ENCODE assay signal across 9 cellular contexts in the genomic region with DNA sequence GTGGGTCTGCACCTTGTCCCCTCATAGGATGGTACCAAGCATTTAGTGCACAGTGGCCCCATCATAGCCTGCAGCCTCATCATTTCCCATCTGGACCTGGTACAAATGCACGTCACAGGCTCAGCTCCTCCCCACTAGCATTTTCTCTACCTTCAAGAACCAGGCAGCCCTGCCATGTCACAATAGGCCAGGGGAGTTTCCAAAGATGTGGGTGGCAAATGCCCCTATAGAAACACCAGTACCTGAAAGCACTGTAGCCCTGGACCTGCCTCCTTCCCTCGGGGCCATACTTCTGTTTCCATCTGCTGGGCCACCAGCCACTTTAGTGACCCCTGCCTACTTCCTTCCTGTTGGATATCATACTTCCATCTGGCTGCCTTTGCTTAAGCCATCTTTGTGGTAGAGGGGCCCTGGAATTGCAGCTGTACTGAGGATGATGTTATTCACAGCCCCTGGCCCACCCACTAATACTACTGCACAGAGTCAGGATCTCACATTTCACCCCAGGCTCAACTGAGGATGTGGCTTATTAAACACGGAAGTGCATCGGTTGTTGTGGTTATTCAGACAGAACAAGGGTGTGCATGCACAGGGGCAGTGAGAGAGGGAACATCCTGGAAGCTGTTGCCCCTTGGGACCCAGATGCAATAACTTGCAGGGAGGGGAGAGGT. TPM values are rescaled to one million over a fixed set of nuclear protein-coding genes. Genes with fewer than 3 reads are reported as not detected.
DNase-seq lines count a peak whose midpoint lies in the region; ATAC-seq and TF ChIP-seq lines count a peak whose summit lies in the region.
"Had no signal": no experiment of that assay in that cellular context is flagged by ENCODE, and none has a peak within 500 bp of the region (broad histone marks: within the 10 kb centered on the region; RNA-seq: fewer than 3 reads in every experiment).

No MANE protein-coding gene starts in this region.

- DNase-seq in Karpas-422: peak; percentile 81
- peak; percentile 88 for DNase-seq in activated CD4-positive, alpha-beta T cell treated with anti-CD3 and anti-CD28 coated beads, Interleukin-2, amount 10 ng/mL, durations not matched to agents 24 days and 14 days
- no peak for DNase-seq in esophagus muscularis mucosa (ENCODE audit: extremely low spot score)
- peak; percentile 30 for DNase-seq in stimulated activated CD8-positive, alpha-beta memory T cell treated with anti-CD3 and anti-CD28 coated beads, Interleukin-15, amount 100 ng/mL, for 1 hour (ENCODE audit: low read depth)
- no peak for DNase-seq in NCI-H128 (lab: John Stamatoyannopoulos, UW; ENCODE audit: unreplicated experiment)
- DNase-seq: IMR-90 had no signal

- TF ChIP-seq EP300 in esophagus muscularis mucosa (IDR thresholded peaks at IDR 0.05): no peak

- no peak overlapping the region for H2AFZ ChIP-seq in Karpas-422 (ENCODE audit: low read length)

- H3K27ac Mint-ChIP-seq in activated CD4-positive, alpha-beta T cell treated with anti-CD3 and anti-CD28 coated beads, Interleukin-2, amount 10 ng/mL, durations not matched to agents 24 days and 14 days: peak overlapping the region; percentile 96

- no peaks in the 10 kb centered on the region; the same call in 1 of the 2 replicates for H4K20me1 ChIP-seq in Karpas-422 (ENCODE audit: insufficient read depth, low read depth, low read length)

- peaks cover 49% of the 10 kb centered on the region for H3K4me1 Mint-ChIP-seq in activated CD4-positive, alpha-beta T cell treated with anti-CD3 and anti-CD28 coated beads, Interleukin-2, amount 10 ng/mL, durations not matched to agents 24 days and 14 days

- H3K27ac ChIP-seq in Karpas-422 (ENCODE audit: low read length) (peak overlapping the region; percentile 77), esophagus muscularis mucosa (replicated peaks in 1 of 4) (peak overlapping the region; percentile 21 to 100 (median 70))

- H3K9ac ChIP-seq in Karpas-422 (ENCODE audit: low read length): peak overlapping the region; percentile 39

- no peak for ATAC-seq in GM21447 (IDR thresholded peaks at IDR 0.05; ENCODE audit: unreplicated experiment)
- no peak for ATAC-seq in GM21717 (IDR thresholded peaks at IDR 0.05; ENCODE audit: unreplicated experiment)
- no peak for ATAC-seq in HG02571 (IDR thresholded peaks at IDR 0.05; ENCODE audit: unreplicated experiment)

- H3K4me3 ChIP-seq in Karpas-422 (ENCODE audit: low read length) (peak overlapping the region; percentile 15; the same call in 1 of the 2 replicates), esophagus muscularis mucosa (no peak overlapping the region)

- peaks cover 49% of the 10 kb centered on the region for H3K36me3 Mint-ChIP-seq in activated CD4-positive, alpha-beta T cell treated with anti-CD3 and anti-CD28 coated beads, Interleukin-2, amount 10 ng/mL, durations not matched to agents 24 days and 14 days (ENCODE audit: low read depth)

- H3K27me3 Mint-ChIP-seq in activated CD4-positive, alpha-beta T cell treated with anti-CD3 and anti-CD28 coated beads, Interleukin-2, amount 10 ng/mL, durations not matched to agents 24 days and 14 days: peaks cover 2% of the 10 kb centered on the region

- H3K4me1 ChIP-seq in Karpas-422 (ENCODE audit: low read length) (peaks cover 28% of the 10 kb centered on the region), esophagus muscularis mucosa (peaks cover 36 to 45% (median 39%) of the 10 kb centered on the region in 4 donors)

- no peaks in the 10 kb centered on the region for H3K9me3 Mint-ChIP-seq in activated CD4-positive, alpha-beta T cell treated with anti-CD3 and anti-CD28 coated beads, Interleukin-2, amount 10 ng/mL, durations not matched to agents 24 days and 14 days

- no peaks in the 10 kb centered on the region for H3K36me3 ChIP-seq in Karpas-422 (ENCODE audit: insufficient read depth, low read length)
- peaks cover 2 to 61% (median 51%) of the 10 kb centered on the region in 4 donors for H3K36me3 ChIP-seq in esophagus muscularis mucosa

- peak overlapping the region; percentile 39 for H3K4me2 ChIP-seq in Karpas-422 (ENCODE audit: low read depth, low read length, poor library complexity, severe bottlenecking)

- H3K79me2 ChIP-seq in Karpas-422 (ENCODE audit: low read length): peaks cover 23% of the 10 kb centered on the region

- TF ChIP-seq POLR2A in esophagus muscularis mucosa (IDR thresholded peaks at IDR 0.05; ENCODE audit: low read depth): no peak

- WGBS in esophagus muscularis mucosa: 53% methylated on average over 4 of the region's 4 CpGs

- H3K4me3 Mint-ChIP-seq in activated CD4-positive, alpha-beta T cell treated with anti-CD3 and anti-CD28 coated beads, Interleukin-2, amount 10 ng/mL, durations not matched to agents 24 days and 14 days: peak overlapping the region; percentile 76

- H3K27me3 ChIP-seq in Karpas-422 (ENCODE audit: low read length) (no peaks in the 10 kb centered on the region), esophagus muscularis mucosa (no peaks in the 10 kb centered on the region)

- no peaks in the 10 kb centered on the region for H3K9me2 ChIP-seq in Karpas-422 (replicated peaks; ENCODE audit: insufficient read depth, low read length)

- TF ChIP-seq CTCF in esophagus muscularis mucosa (IDR thresholded peaks at IDR 0.05): no peak

- intact Hi-C loops in activated CD4-positive, alpha-beta T cell treated with anti-CD3 and anti-CD28 coated beads, Interleukin-2, amount 10 ng/mL, durations not matched to agents 24 days and 14 days (cut with micrococcal nuclease): loop anchor here (1.0 kb wide), 2 partner anchors 13 to 33 kb away; partner anchors contain the start of gene NICN1
- intact Hi-C loops in esophagus muscularis mucosa (cut with DNase I): no loop called here

- H3K9me3 ChIP-seq in Karpas-422 (ENCODE audit: low read length) (no peaks in the 10 kb centered on the region), esophagus muscularis mucosa (no peaks in the 10 kb centered on the region)

RNA-seq across cellular contexts. Expression of gene TCTA, which starts 3.8 kb away (rescaled TPM):
- total RNA-seq in Karpas-422 (2014; rRNA removed; shearing (Covaris generic); ENCODE audit: low replicate concordance): 17.2 and 26.9 TPM in 2 replicates
- total RNA-seq in activated CD4-positive, alpha-beta T cell treated with anti-CD3 and anti-CD28 coated beads, Interleukin-2, amount 10 ng/mL, durations not matched to agents 24 days and 14 days: 18.7 and 21.2 TPM in 2 replicates
- 10 to 100 TPM; 22.0 to 29.8 (median 26.2) TPM for total RNA-seq in esophagus muscularis mucosa

RNA-seq across cellular contexts. Expression of gene RHOA, which starts 4.3 kb away (rescaled TPM):
- 227 and 281 TPM in 2 replicates for total RNA-seq in Karpas-422 (2014; rRNA removed; shearing (Covaris generic); ENCODE audit: low replicate concordance)
- total RNA-seq in activated CD4-positive, alpha-beta T cell treated with anti-CD3 and anti-CD28 coated beads, Interleukin-2, amount 10 ng/mL, durations not matched to agents 24 days and 14 days: 381 and 391 TPM in 2 replicates
- total RNA-seq in esophagus muscularis mucosa: 100 to 1,000 TPM; 380 to 521 (median 480) TPM

RNA-seq across cellular contexts. Expression of gene AMT, which starts 6.2 kb away (rescaled TPM):
- 2.4 and 5.9 TPM in 2 replicates for total RNA-seq in Karpas-422 (2014; rRNA removed; shearing (Covaris generic); ENCODE audit: low replicate concordance)
- 2.6 and 3.7 TPM in 2 replicates for total RNA-seq in activated CD4-positive, alpha-beta T cell treated with anti-CD3 and anti-CD28 coated beads, Interleukin-2, amount 10 ng/mL, durations not matched to agents 24 days and 14 days
- total RNA-seq in esophagus muscularis mucosa: 1 to 10 TPM; 1.7 to 5.8 (median 3.8) TPM

RNA-seq across cellular contexts. Expression of gene NICN1, which starts 13.1 kb away (rescaled TPM):
- total RNA-seq in Karpas-422 (2014; rRNA removed; shearing (Covaris generic); ENCODE audit: low replicate concordance): 17.8 and 23.9 TPM in 2 replicates
- 11.1 and 12.6 TPM in 2 replicates for total RNA-seq in activated CD4-positive, alpha-beta T cell treated with anti-CD3 and anti-CD28 coated beads, Interleukin-2, amount 10 ng/mL, durations not matched to agents 24 days and 14 days
- 10 to 100 TPM in 1 of 4 donors, 1 to 10 TPM in 3; 4.5 to 11.4 (median 7.4) TPM for total RNA-seq in esophagus muscularis mucosa

RNA-seq across cellular contexts. Expression of gene DAG1, which starts 54.0 kb away (rescaled TPM):
- total RNA-seq in Karpas-422 (2014; rRNA removed; shearing (Covaris generic); ENCODE audit: low replicate concordance): 11.3 and 19.1 TPM in 2 replicates
- total RNA-seq in activated CD4-positive, alpha-beta T cell treated with anti-CD3 and anti-CD28 coated beads, Interleukin-2, amount 10 ng/mL, durations not matched to agents 24 days and 14 days: 21.3 and 21.9 TPM in 2 replicates
- 100 to 1,000 TPM in 3 of 4 donors, 10 to 100 TPM in 1; 89.3 to 190 (median 135) TPM for total RNA-seq in esophagus muscularis mucosa

Comparison
In these comparisons a context has a peak if more than half of its experiments do, and no peak if none do; other contexts are left out.
1. DNase-seq: peak in Karpas-422 (single experiment), activated CD4-positive, alpha-beta T cell treated with anti-CD3 and anti-CD28 coated beads, Interleukin-2, amount 10 ng/mL, durations not matched to agents 24 days and 14 days (single experiment) and stimulated activated CD8-positive, alpha-beta memory T cell treated with anti-CD3 and anti-CD28 coated beads, Interleukin-15, amount 100 ng/mL, for 1 hour (single experiment); none in esophagus muscularis mucosa (single experiment) and NCI-H128 (single experiment).